ENCODE assay signal across 29 cellular contexts in the genomic region with DNA sequence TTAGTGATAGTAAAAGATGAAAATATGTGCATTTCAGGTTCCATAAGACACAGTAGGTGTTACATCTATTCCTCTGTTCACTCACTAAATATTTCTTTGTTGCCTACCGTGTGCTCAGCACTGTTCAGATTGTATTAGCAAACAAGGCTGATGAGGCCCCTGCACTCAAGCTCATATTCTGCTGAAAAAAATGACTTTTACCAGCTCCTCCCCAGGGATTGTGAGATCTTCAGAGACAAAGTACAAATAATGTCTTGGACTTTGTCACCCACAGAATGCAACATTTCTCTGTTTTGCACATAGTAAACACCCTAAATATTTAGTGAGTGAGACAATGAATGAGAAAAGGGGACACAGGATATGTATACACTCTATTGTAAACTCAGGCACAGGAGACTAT. TPM values are rescaled to one million over a fixed set of nuclear protein-coding genes. Genes with fewer than 3 reads are reported as not detected.
"Had no signal": no experiment of that assay in that cellular context is flagged by ENCODE, and none has a peak within 500 bp of the region (broad histone marks: within the 10 kb centered on the region; RNA-seq: fewer than 3 reads in every experiment).

No MANE protein-coding gene starts in this region.

- H3K9me2 ChIP-seq: SK-N-SH had no signal

- H3K27ac Mint-ChIP-seq: T-cell had no signal

- H3K27me3 Mint-ChIP-seq: T-cell had no signal

- H3K9me3 ChIP-seq: SK-N-SH had no signal

- ATAC-seq: Panc1, PC-3, T-cell had no signal

- H3K4me2 ChIP-seq: SK-N-SH had no signal

- DNase-seq: KBM-7; MV-4-11; NCI-H1048; NCI-H1105; NCI-H1417 treated with DMSO at 0.1 percent for 48 hours; NCI-H146; NCI-H1694 treated with DMSO at 0.1 percent for 48 hours; NCI-H1930; NCI-H2081; NCI-H2107; NCI-H2227 treated with DMSO at 0.1 percent for 48 hours; NCI-H446; NCI-H510A; NCI-H524 treated with DMSO at 0.1 percent for 48 hours; NCI-H69; NCI-H774; NK-92 treated with Interleukin-12 subunit alpha and Interleukin-12 subunit beta, amount 100 ng/mL, for 24 hours; PC-3; SHP77; SK-N-SH; SW 1271; T-cell had no signal

- H3K27ac ChIP-seq: RWPE1 had no signal

- H3K36me3 Mint-ChIP-seq: T-cell had no signal

- H3K4me3 Mint-ChIP-seq: T-cell had no signal

- H3K9ac ChIP-seq: SK-N-SH had no signal

- H3K4me1 Mint-ChIP-seq: T-cell had no signal

RNA-seq across cellular contexts. Expression of a gene that starts 21.9 kb away (rescaled TPM):
- total RNA-seq: HT-29, LHCN-M2, MCF 10A, OCI-LY7, PC-3, SK-MEL-5, T-cell had no signal
- polyA plus RNA-seq: SK-N-SH had no signal
